8 cellular contexts compared by ENCODE assay signal in the genomic region with DNA sequence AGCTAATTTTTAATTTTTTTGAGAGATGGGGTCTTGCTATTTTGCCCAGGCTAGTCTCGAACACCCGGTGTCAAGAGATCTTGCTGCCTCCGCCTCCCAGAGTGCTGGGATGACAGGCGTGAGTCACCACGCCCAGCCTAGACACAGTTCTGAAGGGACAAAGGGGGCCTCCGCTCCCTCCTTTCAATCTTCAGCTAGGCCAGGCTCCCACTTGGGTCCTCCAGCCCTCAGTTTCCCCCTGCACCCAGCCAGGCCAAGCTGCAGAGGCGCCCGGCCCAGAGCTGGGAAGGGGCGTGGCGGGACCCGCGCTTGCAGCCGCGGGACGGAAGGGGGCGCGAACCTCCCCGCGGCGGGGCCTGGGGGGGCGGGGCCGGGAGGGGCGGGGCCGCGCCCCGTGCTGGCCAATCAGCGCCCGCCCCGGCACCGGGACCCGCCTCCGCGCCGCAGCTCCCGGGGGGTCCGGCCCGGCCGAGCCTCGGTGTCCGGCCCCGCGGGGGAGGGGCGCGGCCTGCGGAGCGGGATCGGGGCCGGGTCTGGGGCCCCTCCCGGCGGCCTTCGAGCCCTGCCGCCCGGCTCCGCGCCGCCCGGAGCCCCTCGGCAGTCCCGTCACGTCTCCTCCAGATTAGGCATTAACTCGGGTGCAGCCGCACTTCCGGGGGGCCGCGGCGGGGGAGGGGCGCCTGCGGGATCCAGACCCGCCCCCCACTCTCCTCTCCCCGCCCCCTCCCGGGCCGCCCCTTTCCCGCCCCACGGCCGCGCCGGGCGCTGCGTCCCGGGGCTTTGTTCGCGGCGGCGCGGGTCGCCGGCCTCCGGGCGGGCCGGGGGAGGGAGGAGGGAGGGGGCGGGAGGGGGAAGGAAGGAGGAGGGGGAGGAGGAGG. TPM values are rescaled to one million over a fixed set of nuclear protein-coding genes. Genes with fewer than 3 reads are reported as not detected.
DNase-seq lines count a peak whose midpoint lies in the region; ATAC-seq and TF ChIP-seq lines count a peak whose summit lies in the region.

No MANE protein-coding gene starts in this region.

- TF ChIP-seq CTCF in DOHH2 (IDR thresholded peaks at IDR 0.05; ENCODE audit: low read depth, low read length, poor library complexity, severe bottlenecking) (peak; percentile 26), progenitor cell of endocrine pancreas (IDR thresholded peaks at IDR 0.05; ENCODE audit: unreplicated experiment) (peak; percentile 61)

- no peaks in the 10 kb centered on the region; the same call in 1 of the 2 replicates for H3K4me1 ChIP-seq in DOHH2 (ENCODE audit: control insufficient read depth, low read length)
- peaks cover 40% of the 10 kb centered on the region for H3K4me1 ChIP-seq in HUES6 (ENCODE audit: control insufficient read depth, insufficient read depth, low read length)
- no peaks in the 10 kb centered on the region for H3K4me1 ChIP-seq in urinary bladder (ENCODE audit: insufficient read depth)

- H3K4me3 ChIP-seq in DOHH2 (ENCODE audit: low read length) (peak overlapping the region; percentile 54), HUES6 (ENCODE audit: low read depth, low read length) (peak overlapping the region; percentile 42), urinary bladder (ENCODE audit: low read depth, low read length) (peak overlapping the region; percentile 80)

- no peaks in the 10 kb centered on the region for H3K27me3 Mint-ChIP-seq in progenitor cell of endocrine pancreas

- WGBS in urinary bladder, result 2% methylated on average over 66 of the region's 91 CpGs

- no peaks in the 10 kb centered on the region for H3K9me3 ChIP-seq in DOHH2 (ENCODE audit: control insufficient read depth, insufficient read depth, low read length)
- H3K9me3 ChIP-seq in HUES6 (ENCODE audit: control insufficient read depth, insufficient read depth, low read depth, low read length), result no peaks in the 10 kb centered on the region

- no peaks in the 10 kb centered on the region for H3K36me3 ChIP-seq in DOHH2 (ENCODE audit: control insufficient read depth, low read length)
- peaks cover 3% of the 10 kb centered on the region; the same call in 1 of the 2 replicates for H3K36me3 ChIP-seq in HUES6 (ENCODE audit: control insufficient read depth, insufficient read depth, low read length)
- no peaks in the 10 kb centered on the region for H3K36me3 ChIP-seq in urinary bladder (ENCODE audit: insufficient read depth)

- H3K27ac ChIP-seq in DOHH2 (ENCODE audit: low read depth, low read length) (no peak overlapping the region), HUES6 (ENCODE audit: low read depth, low read length) (no peak overlapping the region), urinary bladder (ENCODE audit: low read depth) (peak overlapping the region; percentile 76)

- DNase-seq in activated naive CD4-positive, alpha-beta T cell treated with anti-CD3 and anti-CD28 coated beads, Interleukin-2, amount 50 U/mL, for 72 hours (ENCODE audit: low spot score in 2 of 2), result peak; percentile 84 to 85
- DNase-seq in Right ventricle myocardium superior (peak; percentile 90), progenitor cell of endocrine pancreas (ENCODE audit: low spot score, unreplicated experiment) (peak; percentile 84)

- H4K20me1 ChIP-seq in DOHH2 (ENCODE audit: control insufficient read depth, insufficient read depth, low read depth, low read length), result no peaks in the 10 kb centered on the region

- H3K9ac ChIP-seq in HUES6 (ENCODE audit: low read length), result no peak overlapping the region

- peak; percentile 51 for ATAC-seq in GM21447 (IDR thresholded peaks at IDR 0.05; ENCODE audit: unreplicated experiment)
- ATAC-seq in SK-N-SH treated with all-trans-retinoic acid at 6 μM for 48 hours, result peak; percentile 68
- peak; percentile 69 to 84 for ATAC-seq in activated naive CD4-positive, alpha-beta T cell treated with anti-CD3 and anti-CD28 coated beads, Interleukin-2, amount 50 U/mL, for 72 hours
- peak; percentile 94 for ATAC-seq in Right ventricle myocardium superior (ENCODE audit: poor library complexity)

- H3K27me3 ChIP-seq in DOHH2 (ENCODE audit: control insufficient read depth, low read length), result peaks cover 36% of the 10 kb centered on the region
- peaks cover 3% of the 10 kb centered on the region; the same call in 1 of the 2 replicates for H3K27me3 ChIP-seq in HUES6 (ENCODE audit: control insufficient read depth, insufficient read depth, low read length)

- H3K9me2 ChIP-seq in DOHH2 (replicated peaks; ENCODE audit: control insufficient read depth, low read length), result no peaks in the 10 kb centered on the region

- intact Hi-C loops in Right ventricle myocardium superior (cut with DNase I), result no loop called here

- H3K27ac Mint-ChIP-seq in activated naive CD4-positive, alpha-beta T cell treated with anti-CD3 and anti-CD28 coated beads, Interleukin-2, amount 50 U/mL, for 72 hours, result no peak overlapping the region
- peak overlapping the region; percentile 33 for H3K27ac Mint-ChIP-seq in progenitor cell of endocrine pancreas

- H3K9me3 Mint-ChIP-seq in activated naive CD4-positive, alpha-beta T cell treated with anti-CD3 and anti-CD28 coated beads, Interleukin-2, amount 50 U/mL, for 72 hours, result no peaks in the 10 kb centered on the region
- H3K9me3 Mint-ChIP-seq in progenitor cell of endocrine pancreas (ENCODE audit: low read depth), result peaks cover 4% of the 10 kb centered on the region

- H3K79me2 ChIP-seq in DOHH2 (ENCODE audit: control insufficient read depth, low read length), result no peaks in the 10 kb centered on the region

- H3F3A ChIP-seq in DOHH2 (ENCODE audit: control insufficient read depth, insufficient read depth), result no peaks in the 10 kb centered on the region

- peak overlapping the region; percentile 42; the same call in 1 of the 2 replicates for H3K4me2 ChIP-seq in DOHH2 (ENCODE audit: low read length)

- peak overlapping the region; percentile 44 for H3K4me3 Mint-ChIP-seq in progenitor cell of endocrine pancreas (ENCODE audit: low read depth)

- peaks cover 0 to 5% of the 10 kb centered on the region in 2 donors for H3K36me3 Mint-ChIP-seq in activated naive CD4-positive, alpha-beta T cell treated with anti-CD3 and anti-CD28 coated beads, Interleukin-2, amount 50 U/mL, for 72 hours
- peaks cover 8% of the 10 kb centered on the region for H3K36me3 Mint-ChIP-seq in progenitor cell of endocrine pancreas (ENCODE audit: insufficient read depth)

- H3K4me1 Mint-ChIP-seq in progenitor cell of endocrine pancreas (ENCODE audit: low read depth), result peaks cover 14% of the 10 kb centered on the region

TF ChIP-seq in SK-N-SH treated with all-trans-retinoic acid at 6 μM for 48 hours, 23 proteins besides CTCF, POLR2A, EP300 and RAD21 (continues in another document):
- no peak for TF ChIP-seq BACH2 (CRISPR knock-in tag; IDR thresholded peaks at IDR 0.05; ENCODE audit: borderline replicate concordance)
- TF ChIP-seq, protein P1, sequence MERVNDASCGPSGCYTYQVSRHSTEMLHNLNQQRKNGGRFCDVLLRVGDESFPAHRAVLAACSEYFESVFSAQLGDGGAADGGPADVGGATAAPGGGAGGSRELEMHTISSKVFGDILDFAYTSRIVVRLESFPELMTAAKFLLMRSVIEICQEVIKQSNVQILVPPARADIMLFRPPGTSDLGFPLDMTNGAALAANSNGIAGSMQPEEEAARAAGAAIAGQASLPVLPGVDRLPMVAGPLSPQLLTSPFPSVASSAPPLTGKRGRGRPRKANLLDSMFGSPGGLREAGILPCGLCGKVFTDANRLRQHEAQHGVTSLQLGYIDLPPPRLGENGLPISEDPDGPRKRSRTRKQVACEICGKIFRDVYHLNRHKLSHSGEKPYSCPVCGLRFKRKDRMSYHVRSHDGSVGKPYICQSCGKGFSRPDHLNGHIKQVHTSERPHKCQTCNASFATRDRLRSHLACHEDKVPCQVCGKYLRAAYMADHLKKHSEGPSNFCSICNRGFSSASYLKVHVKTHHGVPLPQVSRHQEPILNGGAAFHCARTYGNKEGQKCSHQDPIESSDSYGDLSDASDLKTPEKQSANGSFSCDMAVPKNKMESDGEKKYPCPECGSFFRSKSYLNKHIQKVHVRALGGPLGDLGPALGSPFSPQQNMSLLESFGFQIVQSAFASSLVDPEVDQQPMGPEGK (CRISPR knock-in tag; IDR thresholded peaks at IDR 0.05; ENCODE audit: borderline replicate concordance), result no peak

RNA-seq across cellular contexts. Expression of a gene that starts 0.6 kb away (rescaled TPM):
- 10 to 100 TPM; 44.5 to 79.9 TPM for total RNA-seq in activated naive CD4-positive, alpha-beta T cell treated with anti-CD3 and anti-CD28 coated beads, Interleukin-2, amount 50 U/mL, for 72 hours
- total RNA-seq in Right ventricle myocardium superior (12.8 TPM), progenitor cell of endocrine pancreas (330 and 335 TPM in 2 replicates), urinary bladder (43.3 TPM)
- 38.7 TPM for polyA plus RNA-seq in urinary bladder

RNA-seq across cellular contexts. Expression of a gene that starts 6.1 kb away (rescaled TPM):
- 10 to 100 TPM; 91.6 to 97.5 TPM for total RNA-seq in activated naive CD4-positive, alpha-beta T cell treated with anti-CD3 and anti-CD28 coated beads, Interleukin-2, amount 50 U/mL, for 72 hours
- 13.3 TPM for total RNA-seq in Right ventricle myocardium superior
- 13.6 and 14.3 TPM in 2 replicates for total RNA-seq in progenitor cell of endocrine pancreas
- 41.8 TPM for total RNA-seq in urinary bladder
- 75.7 TPM for polyA plus RNA-seq in urinary bladder

RNA-seq across cellular contexts. Expression of a gene that starts 19.5 kb away (rescaled TPM):
- total RNA-seq in activated naive CD4-positive, alpha-beta T cell treated with anti-CD3 and anti-CD28 coated beads, Interleukin-2, amount 50 U/mL, for 72 hours, result 1 to 10 TPM; 3.2 to 4.4 TPM
- total RNA-seq in Right ventricle myocardium superior (27.4 TPM), progenitor cell of endocrine pancreas (83.8 and 87.4 TPM in 2 replicates), urinary bladder (9.8 TPM)
- 38.5 TPM for polyA plus RNA-seq in urinary bladder

RNA-seq across cellular contexts. Expression of a gene that starts 37.5 kb away (rescaled TPM):
- not detected for total RNA-seq in activated naive CD4-positive, alpha-beta T cell treated with anti-CD3 and anti-CD28 coated beads, Interleukin-2, amount 50 U/mL, for 72 hours
- total RNA-seq in Right ventricle myocardium superior, result 170 TPM
- total RNA-seq in progenitor cell of endocrine pancreas, result not detected in 2 replicates
- 0.32 TPM for total RNA-seq in urinary bladder
- polyA plus RNA-seq in urinary bladder, result 0.73 TPM

RNA-seq across cellular contexts. Expression of a gene that starts 53.1 kb away (rescaled TPM):
- 1 to 10 TPM; 1.9 to 5.0 TPM for total RNA-seq in activated naive CD4-positive, alpha-beta T cell treated with anti-CD3 and anti-CD28 coated beads, Interleukin-2, amount 50 U/mL, for 72 hours
- total RNA-seq in Right ventricle myocardium superior, result not detected
- total RNA-seq in progenitor cell of endocrine pancreas, result 1.1 and 1.9 TPM in 2 replicates
- total RNA-seq in urinary bladder, result 1.1 TPM
- 4.2 TPM for polyA plus RNA-seq in urinary bladder
